13 cellular contexts compared by ENCODE assay signal in genomic region chr11:70608568-70609314, GRCh38.
DNase-seq lines count a peak whose midpoint lies in the region; TF ChIP-seq lines count a peak whose summit lies in the region.
"Had no signal": no experiment of that assay in that cellular context is flagged by ENCODE, and none has a peak within 500 bp of the region (broad histone marks: within the 10 kb centered on the region; RNA-seq: fewer than 3 reads in every experiment).

No MANE protein-coding gene starts in this region.

- H3K27ac ChIP-seq in cingulate gyrus (ENCODE audit: low read depth, low read length) (peak overlapping the region; percentile 29), neural progenitor cell (peak overlapping the region; percentile 27)

- peaks cover 44% of the 10 kb centered on the region for H3K4me1 ChIP-seq in neural progenitor cell

- DNase-seq in EH (ENCODE audit: low read depth) = peak; percentile 2
- peak; percentile 46 for DNase-seq in NCI-H128 (lab: John Stamatoyannopoulos, UW; ENCODE audit: unreplicated experiment)
- DNase-seq in neural progenitor cell (ENCODE audit: low spot score) = peak; percentile 51
- no peak for DNase-seq in Calu3
- no peak for DNase-seq in putamen (ENCODE audit: low spot score)
- no peak for DNase-seq in NCI-H345 (lab: John Stamatoyannopoulos, UW)
- no peak for DNase-seq in DMS53 treated with DMSO at 0.1 percent for 48 hours (lab: John Stamatoyannopoulos, UW; ENCODE audit: unreplicated experiment)
- DNase-seq: CD8-positive, alpha-beta memory T cell; KBM-7; NCI-H446 treated with DMSO at 0.1 percent for 48 hours; stimulated activated naive B cell treated with anti-CD40 and anti-IgM and Interleukin-4, amounts not matched to agents 10 μg/mL and 1 μg/mL and 100 μg/mL, for 72 hours had no signal

- no TSS peak for BruUV-seq in Calu3 (replicated peaks; lab: Mats Ljungman, UMichigan)

- intact Hi-C loops in Calu3 (cut with micrococcal nuclease; ENCODE audit: unreplicated experiment) = no loop called here

- H3K4me3 Mint-ChIP-seq in neural progenitor cell (no peak overlapping the region), Calu3 (ENCODE audit: low read depth, unreplicated experiment) (no peak overlapping the region)
- H3K4me3 Mint-ChIP-seq: CD8-positive, alpha-beta memory T cell; central memory CD8-positive, alpha-beta T cell; stimulated activated naive B cell treated with anti-CD40 and anti-IgM and Interleukin-4, amounts not matched to agents 10 μg/mL and 1 μg/mL and 100 μg/mL, for 72 hours had no signal

- H3K79me2 ChIP-seq in neural progenitor cell (ENCODE audit: low read depth) = no peaks in the 10 kb centered on the region

- TF ChIP-seq CTCF in neural progenitor cell (IDR thresholded peaks at IDR 0.05) (no peak), Calu3 (IDR thresholded peaks at IDR 0.05; ENCODE audit: unreplicated experiment) (no peak)

- H3K4me1 Mint-ChIP-seq in neural progenitor cell (peaks cover 62% of the 10 kb centered on the region), Calu3 (ENCODE audit: low read depth, unreplicated experiment) (no peaks in the 10 kb centered on the region)
- H3K4me1 Mint-ChIP-seq: CD8-positive, alpha-beta memory T cell; central memory CD8-positive, alpha-beta T cell; stimulated activated naive B cell treated with anti-CD40 and anti-IgM and Interleukin-4, amounts not matched to agents 10 μg/mL and 1 μg/mL and 100 μg/mL, for 72 hours had no signal

- peaks cover 29% of the 10 kb centered on the region for H3F3A ChIP-seq in neural progenitor cell (ENCODE audit: low read depth)

- H3K27ac Mint-ChIP-seq in neural progenitor cell (peak overlapping the region; percentile 88), Calu3 (ENCODE audit: unreplicated experiment) (no peak overlapping the region)
- H3K27ac Mint-ChIP-seq: CD8-positive, alpha-beta memory T cell; stimulated activated naive B cell treated with anti-CD40 and anti-IgM and Interleukin-4, amounts not matched to agents 10 μg/mL and 1 μg/mL and 100 μg/mL, for 72 hours had no signal

- H3K36me3 ChIP-seq in neural progenitor cell = no peaks in the 10 kb centered on the region

- peaks cover 16% of the 10 kb centered on the region for H3K27me3 Mint-ChIP-seq in neural progenitor cell (ENCODE audit: insufficient read depth, low read depth)
- H3K27me3 Mint-ChIP-seq in Calu3 (ENCODE audit: unreplicated experiment) = no peaks in the 10 kb centered on the region
- H3K27me3 Mint-ChIP-seq: central memory CD8-positive, alpha-beta T cell; stimulated activated naive B cell treated with anti-CD40 and anti-IgM and Interleukin-4, amounts not matched to agents 10 μg/mL and 1 μg/mL and 100 μg/mL, for 72 hours had no signal

- H3K4me2 ChIP-seq in neural progenitor cell = peak overlapping the region; percentile 39

- CTCF ChIA-PET in Calu3 (lab: Charles Lee) = no interaction called here

- peak overlapping the region; percentile 63 for H2AFZ ChIP-seq in neural progenitor cell (replicated peaks)

- no peaks in the 10 kb centered on the region for H3K27me3 ChIP-seq in neural progenitor cell

- H3K9me3 ChIP-seq in neural progenitor cell (ENCODE audit: low read depth) = no peaks in the 10 kb centered on the region

- H4K20me1 ChIP-seq in neural progenitor cell (ENCODE audit: low read depth) = no peaks in the 10 kb centered on the region

- H3K36me3 Mint-ChIP-seq in neural progenitor cell = no peaks in the 10 kb centered on the region
- H3K36me3 Mint-ChIP-seq in Calu3 (ENCODE audit: insufficient read depth, unreplicated experiment) = peaks cover 5% of the 10 kb centered on the region
- H3K36me3 Mint-ChIP-seq: CD8-positive, alpha-beta memory T cell; stimulated activated naive B cell treated with anti-CD40 and anti-IgM and Interleukin-4, amounts not matched to agents 10 μg/mL and 1 μg/mL and 100 μg/mL, for 72 hours had no signal

- H3K9me3 Mint-ChIP-seq in neural progenitor cell (no peaks in the 10 kb centered on the region), Calu3 (ENCODE audit: low read depth, unreplicated experiment) (no peaks in the 10 kb centered on the region)
- H3K9me3 Mint-ChIP-seq: CD8-positive, alpha-beta memory T cell; central memory CD8-positive, alpha-beta T cell; stimulated activated naive B cell treated with anti-CD40 and anti-IgM and Interleukin-4, amounts not matched to agents 10 μg/mL and 1 μg/mL and 100 μg/mL, for 72 hours had no signal

- H3K4me3 ChIP-seq in neural progenitor cell = no peak overlapping the region

- no peak overlapping the region for H3K9ac ChIP-seq in neural progenitor cell

Comparison
In these comparisons a context has a peak if more than half of its experiments do, and no peak if none do; other contexts are left out.
1. DNase-seq: peak in EH (single experiment), NCI-H128 (single experiment) and neural progenitor cell (single experiment); none in Calu3 (single experiment), putamen (single experiment), NCI-H345 (single experiment) and DMS53 treated with DMSO at 0.1 percent for 48 hours (single experiment).